Comparison of ENCODE assay signal across 22 cellular contexts in genomic region chr1:20593766-20594165, GRCh38. TPM values are rescaled to one million over a fixed set of nuclear protein-coding genes. Genes with fewer than 3 reads are reported as not detected.
"Had no signal": no experiment of that assay in that cellular context is flagged by ENCODE, and none has a peak within 500 bp of the region (broad histone marks: within the 10 kb centered on the region; RNA-seq: fewer than 3 reads in every experiment).

No MANE protein-coding gene starts in this region.

- H3K4me3 ChIP-seq: MG63, SJCRH30 had no signal

- H3K27ac ChIP-seq: SJCRH30 had no signal

- H3K36me3 ChIP-seq: MG63, SJCRH30 had no signal

- H3K27me3 ChIP-seq: MG63 had no signal

- ATAC-seq: Panc1, PC-3, Right ventricle myocardium inferior, SK-N-SH treated with all-trans-retinoic acid at 6 μM for 48 hours had no signal

- H3K9me3 ChIP-seq: MG63, SJCRH30 had no signal

- DNase-seq: Karpas-422, KG1, MG63, NCI-H1092 treated with DMSO at 0.1 percent for 48 hours, NCI-H1436, NCI-H187, NCI-H2029, NCI-H2081 treated with DMSO at 0.1 percent for 48 hours, NCI-H2171, NCI-H226, NCI-H446, NCI-H510A, NCI-H524 treated with DMSO at 0.1 percent for 48 hours, NCI-H69, NCI-H774, PC-3, SHP77 treated with DMSO at 0.1 percent for 48 hours, SJCRH30 had no signal

- H3K4me1 ChIP-seq: SJCRH30 had no signal

RNA-seq across cellular contexts. Expression of gene CDA, which starts 4.9 kb away (rescaled TPM):
- total RNA-seq: SJCRH30 had no signal

RNA-seq across cellular contexts. Expression of gene FAM43B, which starts 41.4 kb away (rescaled TPM):
- total RNA-seq: HT-29 had no signal
